ENCODE assay signal across 1 cellular context in the genomic region with DNA sequence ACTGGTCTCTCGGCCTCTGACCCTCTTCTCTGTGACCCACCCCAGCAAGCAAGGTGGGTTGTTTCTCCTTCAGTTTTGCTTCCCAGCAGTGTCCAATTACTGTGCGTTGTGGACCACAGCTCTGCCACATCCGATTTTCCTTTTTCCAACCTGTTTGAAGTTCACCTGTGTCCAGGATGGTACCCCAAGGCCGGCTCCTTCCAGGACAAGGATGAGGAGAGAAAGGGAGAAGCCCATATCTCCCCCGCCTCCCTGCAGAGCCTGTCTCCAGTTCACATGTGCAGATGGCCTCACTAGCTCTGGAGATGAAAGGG.
TF ChIP-seq lines count a peak whose summit lies in the region.

No MANE protein-coding gene starts in this region.

TF ChIP-seq in HCT116, 20 proteins besides CTCF, POLR2A, EP300 and RAD21:
- TF ChIP-seq CEBPB (IDR thresholded peaks at IDR 0.05; ENCODE audit: low read depth), result no peak
